Comparison of ENCODE assay signal across 12 cellular contexts in genomic region chr6:159646731-159647130, GRCh38. TPM values are rescaled to one million over a fixed set of nuclear protein-coding genes. Genes with fewer than 3 reads are reported as not detected.
DNase-seq lines count a peak whose midpoint lies in the region; ATAC-seq, FAIRE-seq and TF ChIP-seq lines count a peak whose summit lies in the region.
"Had no signal": no experiment of that assay in that cellular context is flagged by ENCODE, and none has a peak within 500 bp of the region (broad histone marks: within the 10 kb centered on the region; RNA-seq: fewer than 3 reads in every experiment).

No MANE protein-coding gene starts in this region.

- CTCF ChIA-PET in endothelial cell of umbilical vein (lab: Charles Lee): interaction anchor here (1.3 to 2.8 kb wide), 5 partner anchors 8 to 512 kb away, joined by 4 to 10 read pairs (median 7); no protein-coding TSS in a partner anchor

- dilution Hi-C loops in endothelial cell of umbilical vein (cut with MboI; ENCODE audit: extremely low pct_ligation_motif_present, low sequenced_read_pairs): no loop called here

- no peak for TF ChIP-seq CTCF in GM20000 (IDR thresholded peaks at IDR 0.05; ENCODE audit: extremely low read depth, missing control alignments)
- no peak for TF ChIP-seq CTCF in endothelial cell of umbilical vein (IDR thresholded peaks at IDR 0.05; ENCODE audit: extremely low read depth in 1 of 2, insufficient read depth in 1 of 2, low read depth in 1 of 2, low read length in 2 of 2)
- no peak for TF ChIP-seq CTCF in ascending aorta (IDR thresholded peaks at IDR 0.05)
- no peak for TF ChIP-seq CTCF in kidney (IDR thresholded peaks at IDR 0.05; ENCODE audit: borderline replicate concordance, extremely low read depth, insufficient read depth)

- no peaks in the 10 kb centered on the region for H3K4me1 ChIP-seq in endothelial cell of umbilical vein (ENCODE audit: control insufficient read depth, extremely low read depth, insufficient read depth, low read length)
- H3K4me1 ChIP-seq in ascending aorta: no peaks in the 10 kb centered on the region
- H3K4me1 ChIP-seq in kidney (ENCODE audit: control insufficient read depth in 1 of 2, insufficient read depth in 1 of 2, low read depth in 1 of 2, low read length in 2 of 2): no peaks in the 10 kb centered on the region
- H3K4me1 ChIP-seq: colonic mucosa had no signal

- H3K9ac ChIP-seq in endothelial cell of umbilical vein (replicated peaks; ENCODE audit: extremely low read depth, insufficient read depth, low read length) (no peak overlapping the region), kidney (ENCODE audit: low read length in 2 of 2) (no peak overlapping the region)
- H3K9ac ChIP-seq: BLaER1 treated with 17β-estradiol and CSF1 and Interleukin-3, amounts not matched to agents 10 nM and 100 nM had no signal

- H3K9me3 ChIP-seq in endothelial cell of umbilical vein (replicated peaks; ENCODE audit: control insufficient read depth, insufficient read depth, low read length): no peaks in the 10 kb centered on the region
- no peaks in the 10 kb centered on the region for H3K9me3 ChIP-seq in ascending aorta
- no peaks in the 10 kb centered on the region for H3K9me3 ChIP-seq in kidney (ENCODE audit: control insufficient read depth in 1 of 2, low read length in 2 of 2)
- H3K9me3 ChIP-seq: colonic mucosa had no signal

- no peak overlapping the region for H2AFZ ChIP-seq in endothelial cell of umbilical vein (ENCODE audit: low read depth, low read length)

- H3K79me2 ChIP-seq in endothelial cell of umbilical vein (ENCODE audit: control insufficient read depth, insufficient read depth, low read length): no peaks in the 10 kb centered on the region

- ATAC-seq in HG03342 (IDR thresholded peaks at IDR 0.05; ENCODE audit: unreplicated experiment): peak; percentile 91

- H3K4me3 ChIP-seq in endothelial cell of umbilical vein (replicated peaks in 1 of 3; ENCODE audit: insufficient read depth in 1 of 3, low read depth in 1 of 3, low read length in 3 of 3) (no peak overlapping the region), ascending aorta (no peak overlapping the region), kidney (ENCODE audit: low read length in 2 of 2) (no peak overlapping the region)
- H3K4me3 ChIP-seq: BLaER1 treated with 17β-estradiol and CSF1 and Interleukin-3, amounts not matched to agents 10 nM and 100 nM; colonic mucosa; lung had no signal

- H3K27ac ChIP-seq in endothelial cell of umbilical vein (ENCODE audit: insufficient read depth, low read depth, low read length): no peak overlapping the region
- no peak overlapping the region for H3K27ac ChIP-seq in ascending aorta
- H3K27ac ChIP-seq in kidney (ENCODE audit: low read depth in 2 of 2, low read length in 2 of 2): no peak overlapping the region
- H3K27ac ChIP-seq: BLaER1 treated with 17β-estradiol and CSF1 and Interleukin-3, amounts not matched to agents 10 nM and 100 nM; colonic mucosa had no signal

- intact Hi-C loops in endothelial cell of umbilical vein (cut with micrococcal nuclease): no loop called here
- intact Hi-C loops in ascending aorta (cut with DNase I): loop anchor here (5.0 kb wide), 1 partner anchor 49 kb away; no protein-coding TSS in a partner anchor
- intact Hi-C loops in kidney (cut with DNase I): loop anchor here (10.0 kb wide), 1 partner anchor 472 kb away; no protein-coding TSS in a partner anchor

- BruUV-seq in endothelial cell of umbilical vein (replicated peaks; lab: Mats Ljungman, UMichigan): no TSS peak

- POLR2A ChIA-PET in endothelial cell of umbilical vein (lab: Charles Lee): no interaction called here

- TF ChIP-seq POLR2A in endothelial cell of umbilical vein (IDR thresholded peaks at IDR 0.05; ENCODE audit: low read depth, low read length): no peak

- H3K4me2 ChIP-seq in endothelial cell of umbilical vein (ENCODE audit: insufficient read depth, low read length): no peak overlapping the region

- no peaks in the 10 kb centered on the region for H3K27me3 ChIP-seq in endothelial cell of umbilical vein (ENCODE audit: control insufficient read depth in 2 of 2, insufficient read depth in 2 of 2, low read length in 2 of 2)
- no peaks in the 10 kb centered on the region for H3K27me3 ChIP-seq in ascending aorta
- H3K27me3 ChIP-seq: BLaER1 treated with 17β-estradiol and CSF1 and Interleukin-3, amounts not matched to agents 10 nM and 100 nM; colonic mucosa had no signal

- H3K9me1 ChIP-seq in endothelial cell of umbilical vein (replicated peaks; ENCODE audit: control insufficient read depth, extremely low read depth, insufficient read depth, low read length): no peaks in the 10 kb centered on the region

- no peaks in the 10 kb centered on the region for H4K20me1 ChIP-seq in endothelial cell of umbilical vein (replicated peaks; ENCODE audit: control insufficient read depth, extremely low read depth, insufficient read depth, low read length)

- FAIRE-seq in endothelial cell of umbilical vein (lab: Jason Lieb, UNC): peak; percentile 33
- no peak for FAIRE-seq in kidney (lab: Jason Lieb, UNC)

- DNase-seq in Daoy (ENCODE audit: low read depth): peak; percentile 23
- DNase-seq in GM20000 (ENCODE audit: low spot score): peak; percentile 17
- no peak for DNase-seq in endothelial cell of umbilical vein (ENCODE audit: low read depth, low spot score)
- DNase-seq in NCI-H2107 (lab: John Stamatoyannopoulos, UW): no peak
- DNase-seq in SW 1271 (lab: John Stamatoyannopoulos, UW): no peak
- no peak for DNase-seq in ascending aorta (ENCODE audit: low spot score in 2 of 2)
- no peak for DNase-seq in kidney
- DNase-seq: colonic mucosa, NCI-H510A treated with DMSO at 0.1 percent for 48 hours had no signal

- H3K36me3 ChIP-seq in endothelial cell of umbilical vein (ENCODE audit: control insufficient read depth in 2 of 2, extremely low read depth in 1 of 2, insufficient read depth in 2 of 2, low read length in 2 of 2) (no peaks in the 10 kb centered on the region), ascending aorta (no peaks in the 10 kb centered on the region), kidney (ENCODE audit: control insufficient read depth in 1 of 2, insufficient read depth in 2 of 2, low read length in 2 of 2) (no peaks in the 10 kb centered on the region)
- H3K36me3 ChIP-seq: colonic mucosa had no signal

TF ChIP-seq in endothelial cell of umbilical vein, 7 proteins besides CTCF, POLR2A, EP300 and RAD21:
- no peak for TF ChIP-seq MAX (IDR thresholded peaks at IDR 0.05; ENCODE audit: insufficient read depth, insufficient read length)
- no peak for TF ChIP-seq GATA2 (IDR thresholded peaks at IDR 0.05; ENCODE audit: insufficient read depth, insufficient read length, low read depth, low read length)
- no peak for TF ChIP-seq FOS (IDR thresholded peaks at IDR 0.05; ENCODE audit: borderline replicate concordance, insufficient read depth, low read length)
- no peak for TF ChIP-seq EZH2 (IDR thresholded peaks at IDR 0.05; ENCODE audit: borderline replicate concordance, low read depth, low read length, severe bottlenecking)
- no peak for TF ChIP-seq POLR2AphosphoS5 (IDR thresholded peaks at IDR 0.05; ENCODE audit: insufficient read depth, low read depth, low read length)
- TF ChIP-seq JUN (IDR thresholded peaks at IDR 0.05; ENCODE audit: borderline replicate concordance, insufficient read depth, insufficient read length, low read depth): no peak
- no peak for TF ChIP-seq MYC (IDR thresholded peaks at IDR 0.05; ENCODE audit: low read depth, low read length)

RNA-seq across cellular contexts. Expression of gene SOD2, which starts 46.3 kb away (rescaled TPM):
- total RNA-seq in Daoy (2014; rRNA removed; shearing (Covaris generic)): 244 and 253 TPM in 2 replicates
- total RNA-seq in endothelial cell of umbilical vein (58.9 and 62.7 TPM in 2 replicates), ascending aorta (205 TPM), kidney (1,836 TPM)
- polyA plus RNA-seq in endothelial cell of umbilical vein (27.7 and 31.6 TPM in 2 replicates), kidney (ENCODE audit: insufficient read depth, low read depth, low replicate concordance) (204 TPM)
- polyA plus RNA-seq in endothelial cell of umbilical vein (2011; cell fraction: cytosol; rRNA removed): 34.6 and 38.7 TPM in 2 replicates
- 19.9 and 24.7 TPM in 2 replicates for polyA plus RNA-seq in endothelial cell of umbilical vein (2011; cell fraction: nucleus; rRNA removed)
- polyA plus RNA-seq in endothelial cell of umbilical vein (2012): 63.2 and 71.0 TPM in 2 replicates
- 57.6 and 74.5 TPM in 2 replicates for polyA minus RNA-seq in endothelial cell of umbilical vein
- 85.6 TPM for polyA minus RNA-seq in endothelial cell of umbilical vein (2011; cell fraction: cytosol; rRNA and poly(A)+ RNA removed)
- 18.7 and 26.5 TPM in 2 replicates for polyA minus RNA-seq in endothelial cell of umbilical vein (2011; cell fraction: nucleus; rRNA and poly(A)+ RNA removed)

Comparison
In these comparisons a context has a peak if more than half of its experiments do, and no peak if none do; other contexts are left out.
1. DNase-seq: peak in Daoy (single experiment) and GM20000 (single experiment); none in endothelial cell of umbilical vein (single experiment), NCI-H2107 (single experiment), SW 1271 (0 of 2), ascending aorta (0 of 2) and kidney (single experiment).